Comparison of ENCODE assay signal across 1 cellular context in genomic region chr15:98421419-98422085, GRCh38.
TF ChIP-seq lines count a peak whose summit lies in the region.

No MANE protein-coding gene starts in this region.

TF ChIP-seq in HEK293, 187 proteins besides CTCF, POLR2A, EP300 and RAD21 (continued from another document):
- TF ChIP-seq PRDM10 (tag by site-specific recombination; IDR thresholded peaks at IDR 0.05) (no peak), ZNF561 (tag by site-specific recombination; IDR thresholded peaks at IDR 0.05; ENCODE audit: borderline replicate concordance) (peak; percentile 98)
- TF ChIP-seq, protein P1, sequence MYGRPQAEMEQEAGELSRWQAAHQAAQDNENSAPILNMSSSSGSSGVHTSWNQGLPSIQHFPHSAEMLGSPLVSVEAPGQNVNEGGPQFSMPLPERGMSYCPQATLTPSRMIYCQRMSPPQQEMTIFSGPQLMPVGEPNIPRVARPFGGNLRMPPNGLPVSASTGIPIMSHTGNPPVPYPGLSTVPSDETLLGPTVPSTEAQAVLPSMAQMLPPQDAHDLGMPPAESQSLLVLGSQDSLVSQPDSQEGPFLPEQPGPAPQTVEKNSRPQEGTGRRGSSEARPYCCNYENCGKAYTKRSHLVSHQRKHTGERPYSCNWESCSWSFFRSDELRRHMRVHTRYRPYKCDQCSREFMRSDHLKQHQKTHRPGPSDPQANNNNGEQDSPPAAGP (tag by site-specific recombination; IDR thresholded peaks at IDR 0.05) = 0 out of 2 replicates have a peak, but pooled peaks have one; percentile 50
- TF ChIP-seq, protein P2, sequence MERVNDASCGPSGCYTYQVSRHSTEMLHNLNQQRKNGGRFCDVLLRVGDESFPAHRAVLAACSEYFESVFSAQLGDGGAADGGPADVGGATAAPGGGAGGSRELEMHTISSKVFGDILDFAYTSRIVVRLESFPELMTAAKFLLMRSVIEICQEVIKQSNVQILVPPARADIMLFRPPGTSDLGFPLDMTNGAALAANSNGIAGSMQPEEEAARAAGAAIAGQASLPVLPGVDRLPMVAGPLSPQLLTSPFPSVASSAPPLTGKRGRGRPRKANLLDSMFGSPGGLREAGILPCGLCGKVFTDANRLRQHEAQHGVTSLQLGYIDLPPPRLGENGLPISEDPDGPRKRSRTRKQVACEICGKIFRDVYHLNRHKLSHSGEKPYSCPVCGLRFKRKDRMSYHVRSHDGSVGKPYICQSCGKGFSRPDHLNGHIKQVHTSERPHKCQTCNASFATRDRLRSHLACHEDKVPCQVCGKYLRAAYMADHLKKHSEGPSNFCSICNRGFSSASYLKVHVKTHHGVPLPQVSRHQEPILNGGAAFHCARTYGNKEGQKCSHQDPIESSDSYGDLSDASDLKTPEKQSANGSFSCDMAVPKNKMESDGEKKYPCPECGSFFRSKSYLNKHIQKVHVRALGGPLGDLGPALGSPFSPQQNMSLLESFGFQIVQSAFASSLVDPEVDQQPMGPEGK (tag by site-specific recombination; IDR thresholded peaks at IDR 0.05) = 0 out of 2 replicates have a peak, but pooled peaks have one; percentile 17
